In genomic region chr15:40323239-40323952, GRCh38 we compare ENCODE assay signal across 8 cellular contexts. TPM values are rescaled to one million over a fixed set of nuclear protein-coding genes. Genes with fewer than 3 reads are reported as not detected.
DNase-seq lines count a peak whose midpoint lies in the region; ATAC-seq, FAIRE-seq and TF ChIP-seq lines count a peak whose summit lies in the region.

Gene INAFM2, plus strand, starts transcription at chr15:40323692. Its CDS starts 364 bp downstream, at chr15:40324056.

- peaks cover 4% of the 10 kb centered on the region for H3K27me3 ChIP-seq in NT2/D1 (ENCODE audit: insufficient read depth, insufficient read length)
- H3K27me3 ChIP-seq in endodermal cell (ENCODE audit: control insufficient read depth, insufficient read depth, low read length, poor library complexity, severe bottlenecking): peaks cover 58% of the 10 kb centered on the region

- peaks cover 2% of the 10 kb centered on the region for H3K36me3 Mint-ChIP-seq in activated CD8-positive, alpha-beta memory T cell treated with anti-CD3 and anti-CD28 coated beads, Interleukin-2, amount 10 ng/mL, durations not matched to agents 7 days and 5 days
- no peaks in the 10 kb centered on the region for H3K36me3 Mint-ChIP-seq in endodermal cell (ENCODE audit: low read depth)

- peak within 1 kb of the TSS; percentile 67 for H3K4me3 Mint-ChIP-seq in activated CD8-positive, alpha-beta memory T cell treated with anti-CD3 and anti-CD28 coated beads, Interleukin-2, amount 10 ng/mL, durations not matched to agents 7 days and 5 days
- H3K4me3 Mint-ChIP-seq in endodermal cell: peak within 1 kb of the TSS; percentile 52

- ATAC-seq in GM21367 (IDR thresholded peaks at IDR 0.05; ENCODE audit: unreplicated experiment): peak; percentile 70
- ATAC-seq in activated CD8-positive, alpha-beta memory T cell treated with anti-CD3 and anti-CD28 coated beads, Interleukin-2, amount 10 ng/mL, durations not matched to agents 7 days and 5 days: peak; percentile 92

- peak; percentile 74 for FAIRE-seq in HTR-8/SVneo (lab: Jason Lieb, UNC)

- H3K36me3 ChIP-seq in NT2/D1 (ENCODE audit: insufficient read depth, insufficient read length, low read length) (peaks cover 14% of the 10 kb centered on the region), endodermal cell (ENCODE audit: control insufficient read depth, insufficient read depth, low read length) (no peaks in the 10 kb centered on the region), mesodermal cell (ENCODE audit: control insufficient read depth, insufficient read depth, low read length) (no peaks in the 10 kb centered on the region)

- 0% methylated on average over 22 to 103 of the region's 103 CpGs for WGBS in endodermal cell (ENCODE audit: insufficient coverage in 1 of 2, insufficient read length in 1 of 2), 2 experiments
- 0 to 1% methylated on average over 61 to 73 of the region's 103 CpGs for WGBS in mesodermal cell (ENCODE audit: insufficient coverage in 2 of 2), 2 experiments

- H3K27me3 Mint-ChIP-seq in activated CD8-positive, alpha-beta memory T cell treated with anti-CD3 and anti-CD28 coated beads, Interleukin-2, amount 10 ng/mL, durations not matched to agents 7 days and 5 days: peaks cover 16% of the 10 kb centered on the region
- peaks cover 64% of the 10 kb centered on the region for H3K27me3 Mint-ChIP-seq in endodermal cell (ENCODE audit: insufficient read depth)

- H3K9me3 ChIP-seq in NT2/D1 (ENCODE audit: insufficient read depth, low read length): no peaks in the 10 kb centered on the region
- H3K9me3 ChIP-seq in endodermal cell (ENCODE audit: control insufficient read depth, low read length): no peaks in the 10 kb centered on the region
- H3K9me3 ChIP-seq in mesodermal cell (ENCODE audit: control insufficient read depth, low read length): no peaks in the 10 kb centered on the region

- peak within 1 kb of the TSS; percentile 71 for H3K4me3 ChIP-seq in NT2/D1 (ENCODE audit: insufficient read length, low read depth)
- peak within 1 kb of the TSS; percentile 74 for H3K4me3 ChIP-seq in endodermal cell (ENCODE audit: low read length)
- peak within 1 kb of the TSS; percentile 63 for H3K4me3 ChIP-seq in mesodermal cell (ENCODE audit: extremely low read depth, insufficient read depth, low read length, poor library complexity, severe bottlenecking)

- H3K9me3 Mint-ChIP-seq in activated CD8-positive, alpha-beta memory T cell treated with anti-CD3 and anti-CD28 coated beads, Interleukin-2, amount 10 ng/mL, durations not matched to agents 7 days and 5 days (ENCODE audit: low read depth): no peaks in the 10 kb centered on the region
- H3K9me3 Mint-ChIP-seq in endodermal cell: no peaks in the 10 kb centered on the region

- H3K4me1 ChIP-seq in NT2/D1 (ENCODE audit: insufficient read depth, insufficient read length): peaks cover 16% of the 10 kb centered on the region
- H3K4me1 ChIP-seq in endodermal cell (ENCODE audit: control insufficient read depth, insufficient read depth, low read length): no peaks in the 10 kb centered on the region
- H3K4me1 ChIP-seq in mesodermal cell (ENCODE audit: control insufficient read depth, insufficient read depth, low read length, poor library complexity, severe bottlenecking): peaks cover 47% of the 10 kb centered on the region

- H3K27ac Mint-ChIP-seq in activated CD8-positive, alpha-beta memory T cell treated with anti-CD3 and anti-CD28 coated beads, Interleukin-2, amount 10 ng/mL, durations not matched to agents 7 days and 5 days: peak within 1 kb of the TSS; percentile 38
- H3K27ac Mint-ChIP-seq in endodermal cell: no peak within 1 kb of the TSS

- TF ChIP-seq CTCF in endodermal cell (conservative IDR thresholded peaks at IDR 0.05): peak; percentile 80

- CTCF ChIA-PET in activated CD8-positive, alpha-beta memory T cell treated with anti-CD3 and anti-CD28 coated beads, Interleukin-2, amount 10 ng/mL, durations not matched to agents 7 days and 5 days (lab: Charles Lee): interaction anchor here (0.6 to 17.8 kb wide), 22 partner anchors 13 to 535 kb away, joined by 3 to 317 read pairs (median 3); partner anchors contain the start of genes BAHD1, CCDC9B, DISP2 and PLCB2

- H3K4me1 Mint-ChIP-seq in activated CD8-positive, alpha-beta memory T cell treated with anti-CD3 and anti-CD28 coated beads, Interleukin-2, amount 10 ng/mL, durations not matched to agents 7 days and 5 days: peaks cover 28% of the 10 kb centered on the region
- H3K4me1 Mint-ChIP-seq in endodermal cell: peaks cover 17% of the 10 kb centered on the region

- H3K27ac ChIP-seq in endodermal cell (ENCODE audit: low read depth, low read length): no peak within 1 kb of the TSS
- H3K27ac ChIP-seq in mesodermal cell (ENCODE audit: low read depth, low read length, severe bottlenecking): peak within 1 kb of the TSS; percentile 10

- peak within 1 kb of the TSS; percentile 79 for H3K9ac ChIP-seq in NT2/D1 (ENCODE audit: insufficient read length, low read depth)
- H3K9ac ChIP-seq in endodermal cell (ENCODE audit: extremely low read depth, low read length, poor library complexity, severe bottlenecking): no peak within 1 kb of the TSS

- in situ Hi-C loops in Caki2 (cut with HindIII; ENCODE audit: low pct_unique_long_range_greater_than_20kb, low sequenced_read_pairs): no loop called here

- DNase-seq in Caki2 (ENCODE audit: low read depth) (peak; percentile 92), HTR-8/SVneo (ENCODE audit: insufficient read length, low spot score) (peak; percentile 86), NT2/D1 (ENCODE audit: low read depth, low spot score) (peak; percentile 91), endodermal cell (peak; percentile 98)
- DNase-seq in activated CD8-positive, alpha-beta memory T cell treated with anti-CD3 and anti-CD28 coated beads, Interleukin-2, amount 10 ng/mL, durations not matched to agents 7 days and 5 days: peak; percentile 93
- peak; percentile 85 to 90 for DNase-seq in stimulated activated CD8-positive, alpha-beta memory T cell treated with anti-CD3 and anti-CD28 coated beads, Interleukin-15, amount 100 ng/mL, for 4 hours (ENCODE audit: low read depth in 2 of 2)

RNA-seq across cellular contexts. Expression of gene INAFM2, which starts in this region (rescaled TPM):
- 2.6 and 4.6 TPM in 2 replicates for total RNA-seq in Caki2 (2014; rRNA removed; shearing (Covaris generic); ENCODE audit: low replicate concordance)
- 10 to 100 TPM in 1 of 2 experiments, 1 to 10 TPM in 1; 4.9 to 10.2 TPM for total RNA-seq in activated CD8-positive, alpha-beta memory T cell treated with anti-CD3 and anti-CD28 coated beads, Interleukin-2, amount 10 ng/mL, durations not matched to agents 7 days and 5 days
- 1 to 10 TPM; 4.6 to 8.6 TPM for total RNA-seq in endodermal cell
- polyA plus RNA-seq in endodermal cell (2013, experiment 1 of 2): 22.2 TPM
- 19.8 TPM for polyA plus RNA-seq in endodermal cell (2013, experiment 2 of 2)
- polyA plus RNA-seq in mesodermal cell (2013, experiment 1 of 2): 23.6 TPM
- polyA plus RNA-seq in mesodermal cell (2013, experiment 2 of 2): 24.0 TPM
